ENCODE assay signal across 16 cellular contexts in the genomic region with DNA sequence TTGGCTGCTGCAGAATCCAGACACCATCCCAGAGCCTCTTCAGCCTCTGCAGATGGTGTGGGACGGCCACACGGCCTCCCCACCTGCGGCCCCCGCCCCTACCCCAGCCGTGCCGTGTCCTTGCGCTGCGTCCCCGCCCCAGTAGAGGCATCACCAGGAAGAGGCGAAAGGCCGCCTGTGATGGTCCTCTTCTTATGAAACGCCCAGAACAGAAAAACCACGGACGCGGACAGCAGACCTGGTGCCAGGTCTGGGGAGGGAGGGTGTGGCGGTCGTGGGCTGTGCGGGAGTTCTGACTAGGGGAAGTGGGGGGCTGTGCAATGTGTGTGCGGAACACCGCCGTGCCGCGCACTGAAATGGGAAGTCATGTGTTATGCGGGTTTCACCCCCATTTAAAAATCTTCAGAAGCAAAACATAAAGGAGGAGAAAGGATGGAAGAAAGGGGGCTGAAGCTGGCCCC. TPM values are rescaled to one million over a fixed set of nuclear protein-coding genes. Genes with fewer than 3 reads are reported as not detected.
DNase-seq lines count a peak whose midpoint lies in the region; ATAC-seq and TF ChIP-seq lines count a peak whose summit lies in the region.
"Had no signal": no experiment of that assay in that cellular context is flagged by ENCODE, and none has a peak within 500 bp of the region (broad histone marks: within the 10 kb centered on the region; RNA-seq: fewer than 3 reads in every experiment).

No MANE protein-coding gene starts in this region.

- H3K4me3 Mint-ChIP-seq in activated CD8-positive, alpha-beta memory T cell treated with anti-CD3 and anti-CD28 coated beads, Interleukin-2, amount 10 ng/mL, durations not matched to agents 7 days and 5 days, result no peak overlapping the region
- no peak overlapping the region for H3K4me3 Mint-ChIP-seq in glutamatergic neuron (ENCODE audit: unreplicated experiment)
- H3K4me3 Mint-ChIP-seq: activated CD8-positive, alpha-beta T cell treated with anti-CD3 and anti-CD28 coated beads for 36 hours had no signal

- no peak overlapping the region for H2AK5ac ChIP-seq in mesendoderm (ENCODE audit: low read length)

- H3K4me3 ChIP-seq in mesendoderm (ENCODE audit: low read length), result no peak overlapping the region
- H3K4me3 ChIP-seq: GM23338, left lung, SJCRH30 had no signal

- intact Hi-C loops in posterior vena cava (cut with DNase I), result no loop called here

- H3K9me3 Mint-ChIP-seq in activated CD8-positive, alpha-beta memory T cell treated with anti-CD3 and anti-CD28 coated beads, Interleukin-2, amount 10 ng/mL, durations not matched to agents 7 days and 5 days (ENCODE audit: low read depth), result no peaks in the 10 kb centered on the region
- H3K9me3 Mint-ChIP-seq in glutamatergic neuron (ENCODE audit: unreplicated experiment), result peaks cover 8% of the 10 kb centered on the region
- H3K9me3 Mint-ChIP-seq: activated CD8-positive, alpha-beta T cell treated with anti-CD3 and anti-CD28 coated beads for 36 hours; GM23338 had no signal

- H2BK5ac ChIP-seq in mesendoderm (ENCODE audit: low read length), result no peak overlapping the region

- no peaks in the 10 kb centered on the region for H3K27me3 ChIP-seq in mesendoderm (ENCODE audit: insufficient read depth, low read length, poor library complexity)
- H3K27me3 ChIP-seq: left lung, SJCRH30 had no signal

- H3K36me3 Mint-ChIP-seq in activated CD8-positive, alpha-beta memory T cell treated with anti-CD3 and anti-CD28 coated beads, Interleukin-2, amount 10 ng/mL, durations not matched to agents 7 days and 5 days, result peaks cover 26% of the 10 kb centered on the region
- peaks cover 5% of the 10 kb centered on the region for H3K36me3 Mint-ChIP-seq in glutamatergic neuron (ENCODE audit: unreplicated experiment)

- H3K23ac ChIP-seq in mesendoderm (ENCODE audit: low read length), result no peak overlapping the region

- peaks cover 85% of the 10 kb centered on the region for H3K36me3 ChIP-seq in KOPT-K1 (ENCODE audit: insufficient read depth, low read length)
- H3K36me3 ChIP-seq in mesendoderm (ENCODE audit: control insufficient read depth, insufficient read depth, low read length), result no peaks in the 10 kb centered on the region
- H3K36me3 ChIP-seq: SJCRH30 had no signal

- H4K5ac ChIP-seq in mesendoderm (ENCODE audit: low read length), result no peak overlapping the region

- no peaks in the 10 kb centered on the region for H3K4me1 ChIP-seq in mesendoderm (ENCODE audit: control insufficient read depth, low read depth, low read length)

- H4K8ac ChIP-seq in mesendoderm (ENCODE audit: low read depth, low read length), result no peak overlapping the region

- no peak overlapping the region for H3K9ac ChIP-seq in mesendoderm (ENCODE audit: low read length)

- H3K79me2 ChIP-seq in mesendoderm (ENCODE audit: control insufficient read depth, insufficient read depth, low read length), result no peaks in the 10 kb centered on the region

- TF ChIP-seq CTCF in glutamatergic neuron (IDR thresholded peaks at IDR 0.05; ENCODE audit: partially characterized antibody, unreplicated experiment), result no peak

- peaks cover 23% of the 10 kb centered on the region for H3K4me1 Mint-ChIP-seq in activated CD8-positive, alpha-beta memory T cell treated with anti-CD3 and anti-CD28 coated beads, Interleukin-2, amount 10 ng/mL, durations not matched to agents 7 days and 5 days
- H3K4me1 Mint-ChIP-seq in glutamatergic neuron (ENCODE audit: low read depth, unreplicated experiment), result peaks cover 13% of the 10 kb centered on the region

- H3K18ac ChIP-seq in mesendoderm (ENCODE audit: low read length), result no peak overlapping the region

- no peak overlapping the region for H3K4ac ChIP-seq in mesendoderm (ENCODE audit: low read depth, low read length)

- H3K27ac ChIP-seq in KOPT-K1 (ENCODE audit: low read depth, low read length, poor library complexity, severe bottlenecking) (peak overlapping the region; percentile 99), mesendoderm (ENCODE audit: low read depth, low read length) (no peak overlapping the region)
- H3K27ac ChIP-seq: left lung, SJCRH30 had no signal

- no peaks in the 10 kb centered on the region for H3K27me3 Mint-ChIP-seq in activated CD8-positive, alpha-beta memory T cell treated with anti-CD3 and anti-CD28 coated beads, Interleukin-2, amount 10 ng/mL, durations not matched to agents 7 days and 5 days
- H3K27me3 Mint-ChIP-seq in glutamatergic neuron (ENCODE audit: unreplicated experiment), result no peaks in the 10 kb centered on the region
- H3K27me3 Mint-ChIP-seq: activated CD8-positive, alpha-beta T cell treated with anti-CD3 and anti-CD28 coated beads for 36 hours had no signal

- no peak overlapping the region for H2BK15ac ChIP-seq in mesendoderm (replicated peaks; ENCODE audit: low read depth)

- WGBS in mesendoderm (ENCODE audit: extremely low coverage, insufficient coverage, low lambda C conversion rate), result no CpG with 5 or more reads among the region's 24 CpGs

- H3K27ac Mint-ChIP-seq in activated CD8-positive, alpha-beta memory T cell treated with anti-CD3 and anti-CD28 coated beads, Interleukin-2, amount 10 ng/mL, durations not matched to agents 7 days and 5 days, result no peak overlapping the region
- H3K27ac Mint-ChIP-seq in glutamatergic neuron (ENCODE audit: unreplicated experiment), result no peak overlapping the region
- H3K27ac Mint-ChIP-seq: activated CD8-positive, alpha-beta T cell treated with anti-CD3 and anti-CD28 coated beads for 36 hours had no signal

- H2BK120ac ChIP-seq in mesendoderm (ENCODE audit: low read depth, low read length), result no peak overlapping the region

- no peaks in the 10 kb centered on the region for H3K9me3 ChIP-seq in KOPT-K1 (ENCODE audit: insufficient read depth, low read length, poor library complexity, severe bottlenecking)
- H3K9me3 ChIP-seq: left lung, SJCRH30 had no signal

- DNase-seq in activated CD8-positive, alpha-beta memory T cell treated with anti-CD3 and anti-CD28 coated beads, Interleukin-2, amount 50 U/mL, for 4 hours, result peak; percentile 6
- no peak for DNase-seq in activated CD8-positive, alpha-beta memory T cell treated with anti-CD3 and anti-CD28 coated beads, Interleukin-2, amount 10 ng/mL, durations not matched to agents 7 days and 5 days
- DNase-seq in glutamatergic neuron, result peak; percentile 4
- peak; percentile 77 for DNase-seq in posterior vena cava (ENCODE audit: low spot score)
- DNase-seq in mesendoderm, result no peak
- DNase-seq: activated CD8-positive, alpha-beta T cell treated with anti-CD3 and anti-CD28 coated beads for 36 hours; foreskin fibroblast; NCI-H510A; stimulated activated CD4-positive, alpha-beta T cell treated with anti-CD3 and anti-CD28 coated beads, Interleukin-15, amount 100 ng/mL, for 24 hours; T1000 had no signal

- no peaks in the 10 kb centered on the region for H3K79me1 ChIP-seq in mesendoderm (ENCODE audit: low read length)

- no peak overlapping the region for H3K4me2 ChIP-seq in mesendoderm (ENCODE audit: low read length)
- H3K4me2 ChIP-seq: GM23338 had no signal

- CTCF ChIA-PET in activated CD8-positive, alpha-beta memory T cell treated with anti-CD3 and anti-CD28 coated beads, Interleukin-2, amount 10 ng/mL, durations not matched to agents 7 days and 5 days (lab: Charles Lee), result interaction anchor here (1.2 kb wide), 1 partner anchor 44 kb away, joined by 3 read pairs; no protein-coding TSS in a partner anchor

- ATAC-seq in activated CD8-positive, alpha-beta memory T cell treated with anti-CD3 and anti-CD28 coated beads, Interleukin-2, amount 10 ng/mL, durations not matched to agents 7 days and 5 days, result no peak
- ATAC-seq in GM21737 (IDR thresholded peaks at IDR 0.05; ENCODE audit: unreplicated experiment) (no peak), HG03159 (IDR thresholded peaks at IDR 0.05; ENCODE audit: unreplicated experiment) (no peak)
- ATAC-seq: activated CD8-positive, alpha-beta T cell treated with anti-CD3 and anti-CD28 coated beads for 36 hours; left lung had no signal

- H3K56ac ChIP-seq in mesendoderm (ENCODE audit: low read length), result no peak overlapping the region

RNA-seq across cellular contexts. Expression of a gene that starts 25.5 kb away (rescaled TPM):
- 10 to 100 TPM; 43.6 to 56.7 TPM for total RNA-seq in activated CD8-positive, alpha-beta memory T cell treated with anti-CD3 and anti-CD28 coated beads, Interleukin-2, amount 10 ng/mL, durations not matched to agents 7 days and 5 days
- 29.3 TPM for total RNA-seq in glutamatergic neuron (ENCODE audit: unreplicated experiment)
- 10 to 100 TPM; 19.1 to 21.4 TPM for total RNA-seq in posterior vena cava
- 7.0 TPM for polyA plus RNA-seq in mesendoderm (2013, experiment 1 of 2)
- polyA plus RNA-seq in mesendoderm (2013, experiment 2 of 2), result 7.1 TPM

RNA-seq across cellular contexts. Expression of a gene that starts 52.4 kb away (rescaled TPM):
- not detected for total RNA-seq in activated CD8-positive, alpha-beta memory T cell treated with anti-CD3 and anti-CD28 coated beads, Interleukin-2, amount 10 ng/mL, durations not matched to agents 7 days and 5 days
- total RNA-seq in glutamatergic neuron (ENCODE audit: unreplicated experiment) (12.6 TPM), posterior vena cava (under 1 TPM in 1 of 2 donors, not detected in 1; 0.46 TPM)
- 0.10 TPM for polyA plus RNA-seq in mesendoderm (2013, experiment 1 of 2)
- 0.10 TPM for polyA plus RNA-seq in mesendoderm (2013, experiment 2 of 2)
- total RNA-seq: activated CD8-positive, alpha-beta T cell treated with anti-CD3 and anti-CD28 coated beads for 36 hours had no signal

Comparison
In these comparisons a context has a peak if more than half of its experiments do, and no peak if none do; other contexts are left out.
1. DNase-seq: peak in activated CD8-positive, alpha-beta memory T cell treated with anti-CD3 and anti-CD28 coated beads, Interleukin-2, amount 50 U/mL, for 4 hours (single experiment), glutamatergic neuron (single experiment) and posterior vena cava (single experiment); none in activated CD8-positive, alpha-beta memory T cell treated with anti-CD3 and anti-CD28 coated beads, Interleukin-2, amount 10 ng/mL, durations not matched to agents 7 days and 5 days (single experiment) and mesendoderm (single experiment).